Comparison of ENCODE assay signal across 8 cellular contexts in the genomic region with DNA sequence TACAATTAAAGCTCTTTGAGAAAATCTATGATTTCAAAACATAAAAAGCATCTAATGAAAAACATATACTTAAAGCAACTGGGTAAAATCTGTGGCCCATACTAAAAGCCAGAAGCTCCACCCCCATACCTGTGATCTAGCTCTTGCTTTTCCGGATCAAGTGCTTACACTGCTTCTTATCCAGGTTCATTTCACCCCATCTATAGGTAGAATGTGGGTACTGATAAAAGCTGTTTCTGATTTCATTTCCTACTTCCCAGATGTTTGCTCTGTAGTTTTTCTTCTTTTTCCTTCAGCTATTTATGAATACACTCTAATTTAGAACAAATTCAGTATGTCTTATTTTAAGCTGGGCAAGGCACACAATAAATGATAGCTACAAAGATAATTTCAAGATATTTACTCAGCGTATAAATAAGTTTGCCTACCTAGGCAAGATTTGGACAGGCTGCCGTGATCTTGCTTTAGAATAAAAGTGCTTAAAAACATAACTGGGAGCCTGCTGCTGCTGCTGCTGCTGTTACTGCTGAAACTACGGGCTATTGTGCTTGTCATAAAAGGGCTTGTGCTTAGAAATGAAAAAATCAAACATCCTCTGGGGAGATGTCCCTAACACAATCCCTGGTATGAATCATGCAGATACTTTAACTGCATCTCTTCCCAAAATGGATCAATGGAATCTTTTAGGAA. TPM values are rescaled to one million over a fixed set of nuclear protein-coding genes. Genes with fewer than 3 reads are reported as not detected.
A peak's percentile ranks its signal among the peaks of the same experiment; 100 is the strongest.
DNase-seq lines count a peak whose midpoint lies in the region; ATAC-seq and TF ChIP-seq lines count a peak whose summit lies in the region.

No MANE protein-coding gene starts in this region.

- H3K9me3 ChIP-seq in tibial nerve = no peaks in the 10 kb centered on the region

- no peak for DNase-seq in activated naive CD4-positive, alpha-beta T cell treated with anti-CD3 and anti-CD28 coated beads, Interleukin-2, amount 50 U/mL, for 72 hours (ENCODE audit: low spot score in 2 of 2)
- DNase-seq in NCI-H146 treated with DMSO at 0.1 percent for 48 hours (lab: John Stamatoyannopoulos, UW; ENCODE audit: unreplicated experiment) (peak; percentile 56), iPS-NIHi11 (ENCODE audit: low spot score) (peak; percentile 35), tibial nerve (ENCODE audit: low spot score in 2 of 2) (no peak), HuH-7.5 (ENCODE audit: low spot score) (no peak)
- peak; percentile 30 for DNase-seq in activated CD8-positive, alpha-beta T cell treated with anti-CD3 and anti-CD28 coated beads, Interleukin-2, amount 10 ng/mL, durations not matched to agents 7 days and 5 days

- H3K36me3 ChIP-seq in tibial nerve = no peaks in the 10 kb centered on the region

- peak in 2 of 5 experiments; percentile 23 to 27 for TF ChIP-seq CTCF in tibial nerve (IDR thresholded peaks at IDR 0.05)

- peak overlapping the region; percentile 34 to 97 (median 90) for H3K27ac ChIP-seq in tibial nerve

- no peaks in the 10 kb centered on the region for H3K27me3 ChIP-seq in tibial nerve

- no peaks in the 10 kb centered on the region for H3K36me3 Mint-ChIP-seq in activated naive CD4-positive, alpha-beta T cell treated with anti-CD3 and anti-CD28 coated beads, Interleukin-2, amount 50 U/mL, for 24 hours
- no peaks in the 10 kb centered on the region for H3K36me3 Mint-ChIP-seq in activated naive CD4-positive, alpha-beta T cell treated with anti-CD3 and anti-CD28 coated beads, Interleukin-2, amount 50 U/mL, for 72 hours
- H3K36me3 Mint-ChIP-seq in activated CD8-positive, alpha-beta T cell treated with anti-CD3 and anti-CD28 coated beads, Interleukin-2, amount 10 ng/mL, durations not matched to agents 7 days and 5 days (ENCODE audit: low read depth) = no peaks in the 10 kb centered on the region

- peaks cover 0 to 52% (median 15%) of the 10 kb centered on the region in 4 donors for H3K4me1 ChIP-seq in tibial nerve

- peaks cover 2% of the 10 kb centered on the region for H3K27me3 Mint-ChIP-seq in activated naive CD4-positive, alpha-beta T cell treated with anti-CD3 and anti-CD28 coated beads, Interleukin-2, amount 50 U/mL, for 24 hours
- peaks cover 45% of the 10 kb centered on the region for H3K27me3 Mint-ChIP-seq in activated CD8-positive, alpha-beta T cell treated with anti-CD3 and anti-CD28 coated beads, Interleukin-2, amount 10 ng/mL, durations not matched to agents 7 days and 5 days (ENCODE audit: low read depth)

- TF ChIP-seq POLR2A in tibial nerve (IDR thresholded peaks at IDR 0.05) = no peak

- no peaks in the 10 kb centered on the region for H3K9me3 Mint-ChIP-seq in activated naive CD4-positive, alpha-beta T cell treated with anti-CD3 and anti-CD28 coated beads, Interleukin-2, amount 50 U/mL, for 24 hours
- H3K9me3 Mint-ChIP-seq in activated naive CD4-positive, alpha-beta T cell treated with anti-CD3 and anti-CD28 coated beads, Interleukin-2, amount 50 U/mL, for 72 hours = no peaks in the 10 kb centered on the region
- H3K9me3 Mint-ChIP-seq in activated CD8-positive, alpha-beta T cell treated with anti-CD3 and anti-CD28 coated beads, Interleukin-2, amount 10 ng/mL, durations not matched to agents 7 days and 5 days (ENCODE audit: insufficient read depth) = no peaks in the 10 kb centered on the region

- POLR2A ChIA-PET in activated CD8-positive, alpha-beta T cell treated with anti-CD3 and anti-CD28 coated beads, Interleukin-2, amount 10 ng/mL, durations not matched to agents 7 days and 5 days (lab: Charles Lee) = no interaction called here

- peak overlapping the region; percentile 53 for H3K4me3 Mint-ChIP-seq in activated naive CD4-positive, alpha-beta T cell treated with anti-CD3 and anti-CD28 coated beads, Interleukin-2, amount 50 U/mL, for 24 hours
- no peak overlapping the region for H3K4me3 Mint-ChIP-seq in activated CD8-positive, alpha-beta T cell treated with anti-CD3 and anti-CD28 coated beads, Interleukin-2, amount 10 ng/mL, durations not matched to agents 7 days and 5 days

- 19 to 24% methylated on average over 4 of the region's 4 CpGs for WGBS in tibial nerve, 2 donors

- no peak overlapping the region for H3K27ac Mint-ChIP-seq in activated naive CD4-positive, alpha-beta T cell treated with anti-CD3 and anti-CD28 coated beads, Interleukin-2, amount 50 U/mL, for 24 hours
- H3K27ac Mint-ChIP-seq in activated naive CD4-positive, alpha-beta T cell treated with anti-CD3 and anti-CD28 coated beads, Interleukin-2, amount 50 U/mL, for 72 hours = no peak overlapping the region
- H3K27ac Mint-ChIP-seq in activated CD8-positive, alpha-beta T cell treated with anti-CD3 and anti-CD28 coated beads, Interleukin-2, amount 10 ng/mL, durations not matched to agents 7 days and 5 days = no peak overlapping the region

- ATAC-seq in activated naive CD4-positive, alpha-beta T cell treated with anti-CD3 and anti-CD28 coated beads, Interleukin-2, amount 50 U/mL, for 72 hours = no peak
- no peak for ATAC-seq in activated CD8-positive, alpha-beta T cell treated with anti-CD3 and anti-CD28 coated beads, Interleukin-2, amount 10 ng/mL, durations not matched to agents 7 days and 5 days
- no peak for ATAC-seq in HG02798 (IDR thresholded peaks at IDR 0.05; ENCODE audit: poor library complexity, unreplicated experiment)

- CTCF ChIA-PET in activated CD8-positive, alpha-beta T cell treated with anti-CD3 and anti-CD28 coated beads, Interleukin-2, amount 10 ng/mL, durations not matched to agents 7 days and 5 days (lab: Charles Lee) = interaction anchor here (0.6 to 2.1 kb wide), 18 partner anchors 9 to 766 kb away, joined by 3 to 11 read pairs (median 3); no protein-coding TSS in a partner anchor

- peak overlapping the region; percentile 88 to 97 (median 94) for H3K4me3 ChIP-seq in tibial nerve

- H3K4me1 Mint-ChIP-seq in activated naive CD4-positive, alpha-beta T cell treated with anti-CD3 and anti-CD28 coated beads, Interleukin-2, amount 50 U/mL, for 24 hours = peaks cover 32% of the 10 kb centered on the region
- peaks cover 14% of the 10 kb centered on the region for H3K4me1 Mint-ChIP-seq in activated CD8-positive, alpha-beta T cell treated with anti-CD3 and anti-CD28 coated beads, Interleukin-2, amount 10 ng/mL, durations not matched to agents 7 days and 5 days (ENCODE audit: low read depth)

- TF ChIP-seq EP300 in tibial nerve (IDR thresholded peaks at IDR 0.05) = no peak

RNA-seq across cellular contexts. Expression of a gene that starts 2.1 kb away (rescaled TPM):
- total RNA-seq in activated naive CD4-positive, alpha-beta T cell treated with anti-CD3 and anti-CD28 coated beads, Interleukin-2, amount 50 U/mL, for 72 hours = 10 to 100 TPM in 1 of 2 donors, 1 to 10 TPM in 1; 4.4 to 10.8 TPM
- total RNA-seq in activated CD8-positive, alpha-beta T cell treated with anti-CD3 and anti-CD28 coated beads, Interleukin-2, amount 10 ng/mL, durations not matched to agents 7 days and 5 days = under 1 TPM; 0.23 to 0.66 TPM
- total RNA-seq in tibial nerve = 10 to 100 TPM; 29.8 to 56.4 (median 40.7) TPM

Comparison
In these comparisons a context has a peak if more than half of its experiments do, and no peak if none do; other contexts are left out.
1. DNase-seq: peak in NCI-H146 treated with DMSO at 0.1 percent for 48 hours (single experiment), activated CD8-positive, alpha-beta T cell treated with anti-CD3 and anti-CD28 coated beads, Interleukin-2, amount 10 ng/mL, durations not matched to agents 7 days and 5 days (single experiment) and iPS-NIHi11 (single experiment); none in activated naive CD4-positive, alpha-beta T cell treated with anti-CD3 and anti-CD28 coated beads, Interleukin-2, amount 50 U/mL, for 72 hours (0 of 2), tibial nerve (0 of 2) and HuH-7.5 (single experiment).